In the genomic region with DNA sequence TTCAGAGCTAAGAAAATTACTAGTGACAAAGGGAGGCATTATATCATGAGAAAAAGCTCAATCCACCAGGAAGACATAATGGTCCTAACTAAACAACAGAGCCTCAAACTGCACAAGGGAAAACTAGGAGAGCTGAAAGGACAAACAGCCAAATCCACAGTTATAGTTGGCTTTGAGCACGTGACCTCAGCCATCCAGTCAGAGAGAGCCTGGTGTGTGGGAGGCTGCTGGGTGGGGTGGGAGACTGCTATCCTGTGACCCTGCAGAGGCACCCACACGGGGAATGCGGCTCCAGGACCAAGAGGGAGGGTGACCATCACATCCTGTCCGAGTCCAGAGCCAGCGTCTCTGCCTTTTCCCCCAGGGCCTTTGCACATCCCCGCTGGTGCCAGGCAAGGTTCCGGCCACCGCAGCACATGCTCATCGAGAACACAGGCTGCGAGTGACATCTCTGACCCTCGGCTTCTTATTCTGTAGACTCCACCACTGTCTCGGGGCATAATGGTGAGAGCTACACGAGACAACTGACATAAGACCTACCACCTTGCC, we compare ENCODE assay signal across 1 cellular context.
TF ChIP-seq lines count a peak whose summit lies in the region.

No MANE protein-coding gene starts in this region.

TF ChIP-seq in K562, 482 proteins besides CTCF, POLR2A, EP300 and RAD21 (continued from another document):
- TF ChIP-seq, protein P1, sequence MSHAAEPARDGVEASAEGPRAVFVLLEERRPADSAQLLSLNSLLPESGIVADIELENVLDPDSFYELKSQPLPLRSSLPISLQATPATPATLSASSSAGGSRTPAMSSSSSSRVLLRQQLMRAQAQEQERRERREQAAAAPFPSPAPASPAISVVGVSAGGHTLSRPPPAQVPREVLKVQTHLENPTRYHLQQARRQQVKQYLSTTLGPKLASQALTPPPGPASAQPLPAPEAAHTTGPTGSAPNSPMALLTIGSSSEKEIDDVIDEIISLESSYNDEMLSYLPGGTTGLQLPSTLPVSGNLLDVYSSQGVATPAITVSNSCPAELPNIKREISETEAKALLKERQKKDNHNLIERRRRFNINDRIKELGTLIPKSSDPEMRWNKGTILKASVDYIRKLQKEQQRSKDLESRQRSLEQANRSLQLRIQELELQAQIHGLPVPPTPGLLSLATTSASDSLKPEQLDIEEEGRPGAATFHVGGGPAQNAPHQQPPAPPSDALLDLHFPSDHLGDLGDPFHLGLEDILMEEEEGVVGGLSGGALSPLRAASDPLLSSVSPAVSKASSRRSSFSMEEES (CRISPR knock-in tag; IDR thresholded peaks at IDR 0.05), result peak; percentile 48
- peak; percentile 33 for TF ChIP-seq CBFA2T2 (conservative IDR thresholded peaks at IDR 0.05)
- no peak for TF ChIP-seq ZNF431 (CRISPR knock-in tag; IDR thresholded peaks at IDR 0.05)
- no peak for TF ChIP-seq RFX1 (IDR thresholded peaks at IDR 0.05)
- TF ChIP-seq REST (CRISPR knock-in tag; IDR thresholded peaks at IDR 0.05; ENCODE audit: low read depth), result no peak
- TF ChIP-seq DPF2 (IDR thresholded peaks at IDR 0.05), result no peak
- no peak for TF ChIP-seq ZNF143 (CRISPR knock-in tag; IDR thresholded peaks at IDR 0.05)
- TF ChIP-seq GATAD2A (IDR thresholded peaks at IDR 0.05), result no peak
- TF ChIP-seq ZNF764 (CRISPR knock-in tag; IDR thresholded peaks at IDR 0.05; ENCODE audit: low read depth), result no peak
- TF ChIP-seq, protein P2, sequence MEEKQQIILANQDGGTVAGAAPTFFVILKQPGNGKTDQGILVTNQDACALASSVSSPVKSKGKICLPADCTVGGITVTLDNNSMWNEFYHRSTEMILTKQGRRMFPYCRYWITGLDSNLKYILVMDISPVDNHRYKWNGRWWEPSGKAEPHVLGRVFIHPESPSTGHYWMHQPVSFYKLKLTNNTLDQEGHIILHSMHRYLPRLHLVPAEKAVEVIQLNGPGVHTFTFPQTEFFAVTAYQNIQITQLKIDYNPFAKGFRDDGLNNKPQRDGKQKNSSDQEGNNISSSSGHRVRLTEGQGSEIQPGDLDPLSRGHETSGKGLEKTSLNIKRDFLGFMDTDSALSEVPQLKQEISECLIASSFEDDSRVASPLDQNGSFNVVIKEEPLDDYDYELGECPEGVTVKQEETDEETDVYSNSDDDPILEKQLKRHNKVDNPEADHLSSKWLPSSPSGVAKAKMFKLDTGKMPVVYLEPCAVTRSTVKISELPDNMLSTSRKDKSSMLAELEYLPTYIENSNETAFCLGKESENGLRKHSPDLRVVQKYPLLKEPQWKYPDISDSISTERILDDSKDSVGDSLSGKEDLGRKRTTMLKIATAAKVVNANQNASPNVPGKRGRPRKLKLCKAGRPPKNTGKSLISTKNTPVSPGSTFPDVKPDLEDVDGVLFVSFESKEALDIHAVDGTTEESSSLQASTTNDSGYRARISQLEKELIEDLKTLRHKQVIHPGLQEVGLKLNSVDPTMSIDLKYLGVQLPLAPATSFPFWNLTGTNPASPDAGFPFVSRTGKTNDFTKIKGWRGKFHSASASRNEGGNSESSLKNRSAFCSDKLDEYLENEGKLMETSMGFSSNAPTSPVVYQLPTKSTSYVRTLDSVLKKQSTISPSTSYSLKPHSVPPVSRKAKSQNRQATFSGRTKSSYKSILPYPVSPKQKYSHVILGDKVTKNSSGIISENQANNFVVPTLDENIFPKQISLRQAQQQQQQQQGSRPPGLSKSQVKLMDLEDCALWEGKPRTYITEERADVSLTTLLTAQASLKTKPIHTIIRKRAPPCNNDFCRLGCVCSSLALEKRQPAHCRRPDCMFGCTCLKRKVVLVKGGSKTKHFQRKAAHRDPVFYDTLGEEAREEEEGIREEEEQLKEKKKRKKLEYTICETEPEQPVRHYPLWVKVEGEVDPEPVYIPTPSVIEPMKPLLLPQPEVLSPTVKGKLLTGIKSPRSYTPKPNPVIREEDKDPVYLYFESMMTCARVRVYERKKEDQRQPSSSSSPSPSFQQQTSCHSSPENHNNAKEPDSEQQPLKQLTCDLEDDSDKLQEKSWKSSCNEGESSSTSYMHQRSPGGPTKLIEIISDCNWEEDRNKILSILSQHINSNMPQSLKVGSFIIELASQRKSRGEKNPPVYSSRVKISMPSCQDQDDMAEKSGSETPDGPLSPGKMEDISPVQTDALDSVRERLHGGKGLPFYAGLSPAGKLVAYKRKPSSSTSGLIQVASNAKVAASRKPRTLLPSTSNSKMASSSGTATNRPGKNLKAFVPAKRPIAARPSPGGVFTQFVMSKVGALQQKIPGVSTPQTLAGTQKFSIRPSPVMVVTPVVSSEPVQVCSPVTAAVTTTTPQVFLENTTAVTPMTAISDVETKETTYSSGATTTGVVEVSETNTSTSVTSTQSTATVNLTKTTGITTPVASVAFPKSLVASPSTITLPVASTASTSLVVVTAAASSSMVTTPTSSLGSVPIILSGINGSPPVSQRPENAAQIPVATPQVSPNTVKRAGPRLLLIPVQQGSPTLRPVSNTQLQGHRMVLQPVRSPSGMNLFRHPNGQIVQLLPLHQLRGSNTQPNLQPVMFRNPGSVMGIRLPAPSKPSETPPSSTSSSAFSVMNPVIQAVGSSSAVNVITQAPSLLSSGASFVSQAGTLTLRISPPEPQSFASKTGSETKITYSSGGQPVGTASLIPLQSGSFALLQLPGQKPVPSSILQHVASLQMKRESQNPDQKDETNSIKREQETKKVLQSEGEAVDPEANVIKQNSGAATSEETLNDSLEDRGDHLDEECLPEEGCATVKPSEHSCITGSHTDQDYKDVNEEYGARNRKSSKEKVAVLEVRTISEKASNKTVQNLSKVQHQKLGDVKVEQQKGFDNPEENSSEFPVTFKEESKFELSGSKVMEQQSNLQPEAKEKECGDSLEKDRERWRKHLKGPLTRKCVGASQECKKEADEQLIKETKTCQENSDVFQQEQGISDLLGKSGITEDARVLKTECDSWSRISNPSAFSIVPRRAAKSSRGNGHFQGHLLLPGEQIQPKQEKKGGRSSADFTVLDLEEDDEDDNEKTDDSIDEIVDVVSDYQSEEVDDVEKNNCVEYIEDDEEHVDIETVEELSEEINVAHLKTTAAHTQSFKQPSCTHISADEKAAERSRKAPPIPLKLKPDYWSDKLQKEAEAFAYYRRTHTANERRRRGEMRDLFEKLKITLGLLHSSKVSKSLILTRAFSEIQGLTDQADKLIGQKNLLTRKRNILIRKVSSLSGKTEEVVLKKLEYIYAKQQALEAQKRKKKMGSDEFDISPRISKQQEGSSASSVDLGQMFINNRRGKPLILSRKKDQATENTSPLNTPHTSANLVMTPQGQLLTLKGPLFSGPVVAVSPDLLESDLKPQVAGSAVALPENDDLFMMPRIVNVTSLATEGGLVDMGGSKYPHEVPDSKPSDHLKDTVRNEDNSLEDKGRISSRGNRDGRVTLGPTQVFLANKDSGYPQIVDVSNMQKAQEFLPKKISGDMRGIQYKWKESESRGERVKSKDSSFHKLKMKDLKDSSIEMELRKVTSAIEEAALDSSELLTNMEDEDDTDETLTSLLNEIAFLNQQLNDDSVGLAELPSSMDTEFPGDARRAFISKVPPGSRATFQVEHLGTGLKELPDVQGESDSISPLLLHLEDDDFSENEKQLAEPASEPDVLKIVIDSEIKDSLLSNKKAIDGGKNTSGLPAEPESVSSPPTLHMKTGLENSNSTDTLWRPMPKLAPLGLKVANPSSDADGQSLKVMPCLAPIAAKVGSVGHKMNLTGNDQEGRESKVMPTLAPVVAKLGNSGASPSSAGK (IDR thresholded peaks at IDR 0.05), result peak; percentile 12; the same call in 1 of the 2 replicates
- no peak for TF ChIP-seq CXXC5 (CRISPR knock-in tag; IDR thresholded peaks at IDR 0.05)
- TF ChIP-seq ZNF184 (CRISPR knock-in tag; IDR thresholded peaks at IDR 0.05), result no peak
- TF ChIP-seq ZFP30 (CRISPR knock-in tag; IDR thresholded peaks at IDR 0.05; ENCODE audit: borderline replicate concordance), result no peak
- TF ChIP-seq, protein P3, sequence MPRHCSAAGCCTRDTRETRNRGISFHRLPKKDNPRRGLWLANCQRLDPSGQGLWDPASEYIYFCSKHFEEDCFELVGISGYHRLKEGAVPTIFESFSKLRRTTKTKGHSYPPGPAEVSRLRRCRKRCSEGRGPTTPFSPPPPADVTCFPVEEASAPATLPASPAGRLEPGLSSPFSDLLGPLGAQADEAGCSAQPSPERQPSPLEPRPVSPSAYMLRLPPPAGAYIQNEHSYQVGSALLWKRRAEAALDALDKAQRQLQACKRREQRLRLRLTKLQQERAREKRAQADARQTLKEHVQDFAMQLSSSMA (CRISPR knock-in tag; IDR thresholded peaks at IDR 0.05), result no peak
- TF ChIP-seq RAD51 (IDR thresholded peaks at IDR 0.05; ENCODE audit: borderline replicate concordance, low read depth), result peak; percentile 79; the same call in 1 of the 2 replicates
